In the genomic region with DNA sequence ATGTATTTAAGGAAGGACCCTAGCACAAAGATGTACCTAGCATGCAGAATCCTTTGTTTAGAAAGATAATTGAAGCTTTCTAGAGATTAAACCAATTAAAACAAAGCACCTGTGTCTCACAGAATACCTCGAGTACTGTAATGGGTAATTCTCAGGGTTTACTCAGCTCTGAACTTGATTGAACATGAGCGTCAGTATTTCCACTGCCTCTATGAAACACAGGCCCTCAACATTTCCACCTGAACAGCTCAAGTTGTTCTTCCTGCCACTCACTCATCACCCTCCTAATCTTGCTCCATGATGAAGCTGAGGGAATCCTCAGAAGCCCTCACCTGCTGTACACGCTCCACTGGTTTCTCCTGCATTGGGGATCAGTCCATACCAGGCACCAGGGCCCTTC, we compare ENCODE assay signal across 17 cellular contexts. TPM values are rescaled to one million over a fixed set of nuclear protein-coding genes. Genes with fewer than 3 reads are reported as not detected.
A peak's percentile ranks its signal among the peaks of the same experiment; 100 is the strongest.
DNase-seq lines count a peak whose midpoint lies in the region; ATAC-seq and TF ChIP-seq lines count a peak whose summit lies in the region.
"Had no signal": no experiment of that assay in that cellular context is flagged by ENCODE, and none has a peak within 500 bp of the region (broad histone marks: within the 10 kb centered on the region; RNA-seq: fewer than 3 reads in every experiment).

No MANE protein-coding gene starts in this region.

- no peak overlapping the region for H2BK15ac ChIP-seq in H9 (ENCODE audit: low read depth, low read length)

- no CpG with 5 or more reads among the region's 3 CpGs for WGBS in H9 (ENCODE audit: extremely low coverage, insufficient read length, low lambda C conversion rate)
- WGBS in trophoblast cell (ENCODE audit: extremely low coverage, insufficient coverage, insufficient read length), result no CpG with 5 or more reads among the region's 3 CpGs

- no peaks in the 10 kb centered on the region for H3K36me3 Mint-ChIP-seq in activated CD4-positive, alpha-beta T cell treated with anti-CD3 and anti-CD28 coated beads for 36 hours (ENCODE audit: low read depth)
- H3K36me3 Mint-ChIP-seq in H9 (ENCODE audit: insufficient read depth in 1 of 3, low read depth in 3 of 3), result peaks cover 0 to 4% (median 0%) of the 10 kb centered on the region in 3 experiments; a peak in 1 of 7 replicates
- H3K36me3 Mint-ChIP-seq in natural killer cell treated with Interleukin-12 subunit alpha and Interleukin-12 subunit beta and Interleukin-15 and Interleukin-18, amount 100 ng/mL, for 72 hours, result no peaks in the 10 kb centered on the region
- H3K36me3 Mint-ChIP-seq: CD14-positive monocyte; CD4-positive, alpha-beta memory T cell had no signal

- no peaks in the 10 kb centered on the region for H3K23me2 ChIP-seq in H9 (ENCODE audit: insufficient read length, low read depth, low read length, poor library complexity, severe bottlenecking)

- H3K4me3 Mint-ChIP-seq in activated CD4-positive, alpha-beta T cell treated with anti-CD3 and anti-CD28 coated beads for 36 hours, result no peak overlapping the region
- H3K4me3 Mint-ChIP-seq in H9, result no peak overlapping the region
- no peak overlapping the region for H3K4me3 Mint-ChIP-seq in natural killer cell treated with Interleukin-12 subunit alpha and Interleukin-12 subunit beta and Interleukin-15 and Interleukin-18, amount 100 ng/mL, for 72 hours
- H3K4me3 Mint-ChIP-seq: CD14-positive monocyte had no signal

- DNase-seq in NCI-H146 (lab: John Stamatoyannopoulos, UW), result peak; percentile 14
- no peak for DNase-seq in NCI-H146 treated with DMSO at 0.1 percent for 48 hours (lab: John Stamatoyannopoulos, UW; ENCODE audit: unreplicated experiment)
- peak; percentile 8 for DNase-seq in activated CD4-positive, alpha-beta T cell treated with anti-CD3 and anti-CD28 coated beads for 36 hours
- no peak for DNase-seq in activated CD4-positive, alpha-beta T cell treated with anti-CD3 and anti-CD28 coated beads for 4 hours
- no peak for DNase-seq in H9
- DNase-seq in trophoblast cell, result no peak
- DNase-seq in natural killer cell treated with Interleukin-12 subunit alpha and Interleukin-12 subunit beta and Interleukin-15 and Interleukin-18, amount 100 ng/mL, for 72 hours (ENCODE audit: low spot score), result no peak
- DNase-seq: 8988T; CD4-positive, alpha-beta memory T cell; DMS153; DMS79; GDM1; GM23248; HCEC 1CT had no signal

- CTCF ChIA-PET in activated CD4-positive, alpha-beta T cell treated with anti-CD3 and anti-CD28 coated beads for 36 hours (lab: Charles Lee), result no interaction called here

- no peaks in the 10 kb centered on the region for H3K27me3 Mint-ChIP-seq in activated CD4-positive, alpha-beta T cell treated with anti-CD3 and anti-CD28 coated beads for 36 hours
- peaks cover 2% of the 10 kb centered on the region; the same call in 1 of the 2 replicates for H3K27me3 Mint-ChIP-seq in H9 (ENCODE audit: low read depth)
- no peaks in the 10 kb centered on the region for H3K27me3 Mint-ChIP-seq in natural killer cell treated with Interleukin-12 subunit alpha and Interleukin-12 subunit beta and Interleukin-15 and Interleukin-18, amount 100 ng/mL, for 72 hours

- no peak overlapping the region for H3K4me2 ChIP-seq in H9 (ENCODE audit: insufficient read depth, insufficient read length, low read length)
- H3K4me2 ChIP-seq in trophoblast cell (ENCODE audit: low read length), result no peak overlapping the region
- H3K4me2 ChIP-seq: BLaER1 had no signal

- H2AFZ ChIP-seq in H9 (ENCODE audit: low read length), result no peak overlapping the region
- H2AFZ ChIP-seq in trophoblast cell (ENCODE audit: insufficient read depth, low read length, poor library complexity), result no peak overlapping the region
- H2AFZ ChIP-seq: GM23248 had no signal

- no peaks in the 10 kb centered on the region for H3K36me3 ChIP-seq in trophoblast cell (ENCODE audit: control insufficient read depth in 1 of 2, insufficient read depth in 2 of 2, low read length in 2 of 2)
- H3K36me3 ChIP-seq: BLaER1 had no signal

- H3K4ac ChIP-seq in H9 (ENCODE audit: low read depth, low read length) (no peak overlapping the region), trophoblast cell (ENCODE audit: low read depth, low read length) (no peak overlapping the region)

- H2BK120ac ChIP-seq in H9 (ENCODE audit: low read depth, low read length, poor library complexity, severe bottlenecking), result no peak overlapping the region
- H2BK120ac ChIP-seq in trophoblast cell (ENCODE audit: insufficient read depth, low read length, poor library complexity), result no peak overlapping the region

- H3K79me2 ChIP-seq in H9 (ENCODE audit: insufficient read depth, low read length) (no peaks in the 10 kb centered on the region), trophoblast cell (ENCODE audit: control insufficient read depth, insufficient read depth, low read length, poor library complexity) (no peaks in the 10 kb centered on the region)

- H3K79me1 ChIP-seq in H9 (ENCODE audit: insufficient read depth, low read depth, low read length, poor library complexity, severe bottlenecking), result no peaks in the 10 kb centered on the region
- H3K79me1 ChIP-seq in trophoblast cell (ENCODE audit: low read length), result no peaks in the 10 kb centered on the region

- H3T11ph ChIP-seq in H9 (ENCODE audit: low read length), result no peak overlapping the region

- H4K8ac ChIP-seq in H9 (replicated peaks; ENCODE audit: insufficient read length, low read depth, low read length) (no peak overlapping the region), trophoblast cell (ENCODE audit: low read depth, low read length) (no peak overlapping the region)

- H4K91ac ChIP-seq in H9 (ENCODE audit: insufficient read length, low read depth, low read length) (no peak overlapping the region), trophoblast cell (ENCODE audit: low read depth, low read length) (no peak overlapping the region)

- H3K23ac ChIP-seq in H9 (ENCODE audit: insufficient read length, low read depth, low read length) (no peak overlapping the region), trophoblast cell (ENCODE audit: low read length) (peak overlapping the region; percentile 64)

- H3K14ac ChIP-seq in H9 (ENCODE audit: insufficient read depth, low read length), result 0 out of 2 replicates have a peak overlapping the region, but pooled peaks have one; percentile 40
- H3K14ac ChIP-seq in trophoblast cell (ENCODE audit: low read length), result no peak overlapping the region

- peak; percentile 83 for ATAC-seq in activated CD4-positive, alpha-beta T cell treated with anti-CD3 and anti-CD28 coated beads for 36 hours
- ATAC-seq in natural killer cell treated with Interleukin-12 subunit alpha and Interleukin-12 subunit beta and Interleukin-15 and Interleukin-18, amount 100 ng/mL, for 72 hours, result no peak

- H3K9ac ChIP-seq in H9 (ENCODE audit: extremely low read depth, insufficient read length, low read length) (no peak overlapping the region), trophoblast cell (ENCODE audit: low read length) (no peak overlapping the region)
- H3K9ac ChIP-seq: BLaER1, GM23248 had no signal

- H2BK12ac ChIP-seq in H9 (ENCODE audit: insufficient read length, low read depth, low read length) (no peak overlapping the region), trophoblast cell (ENCODE audit: low read length) (no peak overlapping the region)

- H3K18ac ChIP-seq in H9 (ENCODE audit: insufficient read length, low read depth, low read length) (no peak overlapping the region), trophoblast cell (ENCODE audit: low read length) (no peak overlapping the region)

- no peaks in the 10 kb centered on the region for H4K20me1 ChIP-seq in H9 (ENCODE audit: control insufficient read depth, insufficient read depth, insufficient read length)
- H4K20me1 ChIP-seq: BLaER1 had no signal

- H3K9me3 ChIP-seq in H9 (ENCODE audit: control insufficient read depth, low read depth, low read length), result no peaks in the 10 kb centered on the region
- H3K9me3 ChIP-seq in trophoblast cell (ENCODE audit: insufficient read depth, low read depth, low read length), result no peaks in the 10 kb centered on the region
- H3K9me3 ChIP-seq: BLaER1 had no signal

- intact Hi-C loops in activated CD4-positive, alpha-beta T cell treated with anti-CD3 and anti-CD28 coated beads for 36 hours (cut with DNase I, micrococcal nuclease), result no loop called here

- H3K56ac ChIP-seq in H9 (ENCODE audit: insufficient read length, low read depth, low read length), result no peak overlapping the region

- H2AK5ac ChIP-seq in H9 (ENCODE audit: insufficient read length, low read length), result no peak overlapping the region
- no peak overlapping the region for H2AK5ac ChIP-seq in trophoblast cell (ENCODE audit: low read length)

- no peak for TF ChIP-seq CTCF in H9 (conservative IDR thresholded peaks at IDR 0.05)

- H3K27me3 ChIP-seq in H9 (ENCODE audit: insufficient read depth, low read length), result no peaks in the 10 kb centered on the region
- no peaks in the 10 kb centered on the region for H3K27me3 ChIP-seq in trophoblast cell (ENCODE audit: insufficient read depth, low read length)
- H3K27me3 ChIP-seq: BLaER1 had no signal

- H4K12ac ChIP-seq in trophoblast cell (ENCODE audit: low read depth, low read length), result no peak overlapping the region

- H3K27ac ChIP-seq in H9 (ENCODE audit: insufficient read length, low read depth, low read length), result no peak overlapping the region
- no peak overlapping the region for H3K27ac ChIP-seq in trophoblast cell (ENCODE audit: low read depth, low read length)
- H3K27ac ChIP-seq: BLaER1, GM23248, HL-60 had no signal

- H3K9me3 Mint-ChIP-seq in activated CD4-positive, alpha-beta T cell treated with anti-CD3 and anti-CD28 coated beads for 36 hours (ENCODE audit: low read depth), result no peaks in the 10 kb centered on the region
- H3K9me3 Mint-ChIP-seq in H9, result peaks cover 5 to 7% of the 10 kb centered on the region in 2 experiments; a peak in 2 of 5 replicates
- no peaks in the 10 kb centered on the region for H3K9me3 Mint-ChIP-seq in natural killer cell treated with Interleukin-12 subunit alpha and Interleukin-12 subunit beta and Interleukin-15 and Interleukin-18, amount 100 ng/mL, for 72 hours
- H3K9me3 Mint-ChIP-seq: CD14-positive monocyte had no signal

- H3K4me3 ChIP-seq in trophoblast cell (ENCODE audit: low read depth, low read length), result no peak overlapping the region
- H3K4me3 ChIP-seq: BLaER1, GM23248 had no signal

- no peak overlapping the region for H2BK5ac ChIP-seq in H9 (ENCODE audit: insufficient read length, low read length)
- H2BK5ac ChIP-seq in trophoblast cell (ENCODE audit: low read depth, low read length, poor library complexity), result no peak overlapping the region

- peak overlapping the region; percentile 21 for H3K27ac Mint-ChIP-seq in activated CD4-positive, alpha-beta T cell treated with anti-CD3 and anti-CD28 coated beads for 36 hours
- H3K27ac Mint-ChIP-seq in H9, result no peak overlapping the region
- no peak overlapping the region for H3K27ac Mint-ChIP-seq in natural killer cell treated with Interleukin-12 subunit alpha and Interleukin-12 subunit beta and Interleukin-15 and Interleukin-18, amount 100 ng/mL, for 72 hours
- H3K27ac Mint-ChIP-seq: CD4-positive, alpha-beta memory T cell had no signal

- H2BK20ac ChIP-seq in H9 (ENCODE audit: low read depth, low read length, poor library complexity, severe bottlenecking), result no peak overlapping the region

- H3K4me1 Mint-ChIP-seq in activated CD4-positive, alpha-beta T cell treated with anti-CD3 and anti-CD28 coated beads for 36 hours, result peaks cover 3% of the 10 kb centered on the region
- H3K4me1 Mint-ChIP-seq in H9, result peaks cover 6 to 12% of the 10 kb centered on the region in 2 experiments
- no peaks in the 10 kb centered on the region for H3K4me1 Mint-ChIP-seq in natural killer cell treated with Interleukin-12 subunit alpha and Interleukin-12 subunit beta and Interleukin-15 and Interleukin-18, amount 100 ng/mL, for 72 hours (ENCODE audit: low read depth in 2 of 2)
- H3K4me1 Mint-ChIP-seq: CD4-positive, alpha-beta memory T cell had no signal

- POLR2A ChIA-PET in activated CD4-positive, alpha-beta T cell treated with anti-CD3 and anti-CD28 coated beads for 36 hours (lab: Charles Lee), result no interaction called here

- no peak overlapping the region for H4K5ac ChIP-seq in H9 (ENCODE audit: insufficient read length, low read depth, low read length)

- H3K4me1 ChIP-seq in H9 (ENCODE audit: insufficient read depth, low read length), result no peaks in the 10 kb centered on the region
- H3K4me1 ChIP-seq in trophoblast cell (ENCODE audit: control insufficient read depth in 1 of 2, insufficient read depth in 2 of 2, low read length in 2 of 2), result no peaks in the 10 kb centered on the region
- H3K4me1 ChIP-seq: BLaER1 had no signal

RNA-seq across cellular contexts. Expression of a gene that starts 33.7 kb away (rescaled TPM):
- total RNA-seq in activated CD4-positive, alpha-beta T cell treated with anti-CD3 and anti-CD28 coated beads for 36 hours, result under 1 TPM; 0.47 to 0.69 TPM
- total RNA-seq in H9 (2021), result 0.61 TPM in 2 replicates
- polyA plus RNA-seq in trophoblast cell (2013), result 3.5 and 3.6 TPM in 2 replicates
- total RNA-seq in natural killer cell treated with Interleukin-12 subunit alpha and Interleukin-12 subunit beta and Interleukin-15 and Interleukin-18, amount 100 ng/mL, for 72 hours, result under 1 TPM in 1 of 2 donors, not detected in 1; 0.29 TPM
- polyA plus RNA-seq: CD4-positive, alpha-beta memory T cell had no signal

Comparison
In these comparisons a context has a peak if more than half of its experiments do, and no peak if none do; other contexts are left out.
1. DNase-seq: peak in NCI-H146 (single experiment) and activated CD4-positive, alpha-beta T cell treated with anti-CD3 and anti-CD28 coated beads for 36 hours (single experiment); none in NCI-H146 treated with DMSO at 0.1 percent for 48 hours (single experiment), activated CD4-positive, alpha-beta T cell treated with anti-CD3 and anti-CD28 coated beads for 4 hours (0 of 2), H9 (single experiment), trophoblast cell (0 of 2) and natural killer cell treated with Interleukin-12 subunit alpha and Interleukin-12 subunit beta and Interleukin-15 and Interleukin-18, amount 100 ng/mL, for 72 hours (single experiment).